8 cellular contexts compared by ENCODE assay signal in genomic region chr9:111037744-111038335, GRCh38. TPM values are rescaled to one million over a fixed set of nuclear protein-coding genes. Genes with fewer than 3 reads are reported as not detected.
A peak's percentile ranks its signal among the peaks of the same experiment; 100 is the strongest.
DNase-seq lines count a peak whose midpoint lies in the region; ATAC-seq and TF ChIP-seq lines count a peak whose summit lies in the region.

No MANE protein-coding gene starts in this region.

- H3K4me3 ChIP-seq in AG09309 (ENCODE audit: control insufficient read depth, low read depth, low read length) = peak overlapping the region; percentile 97
- peak overlapping the region; percentile 81 for H3K4me3 ChIP-seq in endodermal cell (ENCODE audit: low read length)
- H3K4me3 ChIP-seq in urinary bladder (ENCODE audit: low read depth, low read length) = peak overlapping the region; percentile 63

- H3K27me3 ChIP-seq in endodermal cell (ENCODE audit: control insufficient read depth, insufficient read depth, low read length, poor library complexity, severe bottlenecking) = peaks cover 19% of the 10 kb centered on the region

- WGBS in endodermal cell (ENCODE audit: insufficient coverage in 1 of 2, insufficient read length in 1 of 2), 2 experiments = 0% methylated on average over 19 to 82 of the region's 82 CpGs
- WGBS in urinary bladder = 1% methylated on average over 82 of the region's 82 CpGs

- H3K4me1 Mint-ChIP-seq in endodermal cell = peaks cover 23% of the 10 kb centered on the region
- H3K4me1 Mint-ChIP-seq in mesothelial cell of epicardium = peaks cover 56% of the 10 kb centered on the region

- H3K36me3 ChIP-seq in endodermal cell (ENCODE audit: control insufficient read depth, insufficient read depth, low read length) = no peaks in the 10 kb centered on the region
- H3K36me3 ChIP-seq in urinary bladder (ENCODE audit: insufficient read depth) = no peaks in the 10 kb centered on the region

- H3K27ac Mint-ChIP-seq in endodermal cell (no peak overlapping the region), mesothelial cell of epicardium (no peak overlapping the region)

- H3K27me3 Mint-ChIP-seq in endodermal cell (ENCODE audit: insufficient read depth) = peaks cover 40% of the 10 kb centered on the region
- H3K27me3 Mint-ChIP-seq in mesothelial cell of epicardium (ENCODE audit: low read depth) = peaks cover 1% of the 10 kb centered on the region

- no peaks in the 10 kb centered on the region for H3K9me3 ChIP-seq in endodermal cell (ENCODE audit: control insufficient read depth, low read length)

- ATAC-seq in GM19452 (IDR thresholded peaks at IDR 0.05; ENCODE audit: unreplicated experiment) (peak; percentile 61), HG03108 (IDR thresholded peaks at IDR 0.05; ENCODE audit: unreplicated experiment) (no peak)

- TF ChIP-seq CTCF in AG09309 (IDR thresholded peaks at IDR 0.05; ENCODE audit: control insufficient read depth, insufficient read depth, low read depth, low read length, missing control alignments) (peak; percentile 12), endodermal cell (conservative IDR thresholded peaks at IDR 0.05) (peak; percentile 78), mesothelial cell of epicardium (IDR thresholded peaks at IDR 0.05; ENCODE audit: unreplicated experiment) (no peak)

- H3K4me3 Mint-ChIP-seq in endodermal cell = peak overlapping the region; percentile 56
- H3K4me3 Mint-ChIP-seq in mesothelial cell of epicardium = peak overlapping the region; percentile 80

- peaks cover 5% of the 10 kb centered on the region for H3K4me1 ChIP-seq in endodermal cell (ENCODE audit: control insufficient read depth, insufficient read depth, low read length)
- H3K4me1 ChIP-seq in urinary bladder (ENCODE audit: insufficient read depth) = no peaks in the 10 kb centered on the region

- H3K27ac ChIP-seq in endodermal cell (ENCODE audit: low read depth, low read length) (no peak overlapping the region), urinary bladder (ENCODE audit: low read depth) (peak overlapping the region; percentile 94)

- H3K36me3 Mint-ChIP-seq in endodermal cell (ENCODE audit: low read depth) = no peaks in the 10 kb centered on the region
- no peaks in the 10 kb centered on the region for H3K36me3 Mint-ChIP-seq in mesothelial cell of epicardium

- no peaks in the 10 kb centered on the region for H3K9me3 Mint-ChIP-seq in endodermal cell
- H3K9me3 Mint-ChIP-seq in mesothelial cell of epicardium = no peaks in the 10 kb centered on the region

- peak overlapping the region; percentile 44 for H3K9ac ChIP-seq in endodermal cell (ENCODE audit: extremely low read depth, low read length, poor library complexity, severe bottlenecking)

- DNase-seq in AG09309 (ENCODE audit: low read depth) = no peak
- peak; percentile 3 for DNase-seq in NCI-H2171 treated with DMSO at 0.1 percent for 48 hours (lab: John Stamatoyannopoulos, UW)
- DNase-seq in endodermal cell = peak; percentile 85
- DNase-seq in mesothelial cell of epicardium (ENCODE audit: low spot score in 2 of 2, unreplicated experiment in 2 of 2) = peak; percentile 47 to 73
- no peak for DNase-seq in activated naive CD4-positive, alpha-beta T cell (lab: John Stamatoyannopoulos, UW)

RNA-seq across cellular contexts. Expression of gene LPAR1, which starts 0.4 kb away (rescaled TPM):
- total RNA-seq in endodermal cell (1 to 10 TPM; 5.0 to 5.9 TPM), mesothelial cell of epicardium (34.3 to 40.3 TPM (median 39.6 TPM) in 3 replicates), urinary bladder (134 TPM)
- 5.3 TPM for polyA plus RNA-seq in endodermal cell (2013, experiment 1 of 2)
- polyA plus RNA-seq in endodermal cell (2013, experiment 2 of 2) = 4.6 TPM
- 42.0 TPM for polyA plus RNA-seq in urinary bladder

Comparison
In these comparisons a context has a peak if more than half of its experiments do, and no peak if none do; other contexts are left out.
1. DNase-seq: peak in NCI-H2171 treated with DMSO at 0.1 percent for 48 hours (single experiment), endodermal cell (single experiment) and mesothelial cell of epicardium (2 of 2); none in AG09309 (single experiment) and activated naive CD4-positive, alpha-beta T cell (0 of 4).
2. Peak in every context shown above with its lines, with median percentiles within 50 percentile points of each other: H3K4me3 ChIP-seq.